1 cellular context compared by ENCODE assay signal in the genomic region with DNA sequence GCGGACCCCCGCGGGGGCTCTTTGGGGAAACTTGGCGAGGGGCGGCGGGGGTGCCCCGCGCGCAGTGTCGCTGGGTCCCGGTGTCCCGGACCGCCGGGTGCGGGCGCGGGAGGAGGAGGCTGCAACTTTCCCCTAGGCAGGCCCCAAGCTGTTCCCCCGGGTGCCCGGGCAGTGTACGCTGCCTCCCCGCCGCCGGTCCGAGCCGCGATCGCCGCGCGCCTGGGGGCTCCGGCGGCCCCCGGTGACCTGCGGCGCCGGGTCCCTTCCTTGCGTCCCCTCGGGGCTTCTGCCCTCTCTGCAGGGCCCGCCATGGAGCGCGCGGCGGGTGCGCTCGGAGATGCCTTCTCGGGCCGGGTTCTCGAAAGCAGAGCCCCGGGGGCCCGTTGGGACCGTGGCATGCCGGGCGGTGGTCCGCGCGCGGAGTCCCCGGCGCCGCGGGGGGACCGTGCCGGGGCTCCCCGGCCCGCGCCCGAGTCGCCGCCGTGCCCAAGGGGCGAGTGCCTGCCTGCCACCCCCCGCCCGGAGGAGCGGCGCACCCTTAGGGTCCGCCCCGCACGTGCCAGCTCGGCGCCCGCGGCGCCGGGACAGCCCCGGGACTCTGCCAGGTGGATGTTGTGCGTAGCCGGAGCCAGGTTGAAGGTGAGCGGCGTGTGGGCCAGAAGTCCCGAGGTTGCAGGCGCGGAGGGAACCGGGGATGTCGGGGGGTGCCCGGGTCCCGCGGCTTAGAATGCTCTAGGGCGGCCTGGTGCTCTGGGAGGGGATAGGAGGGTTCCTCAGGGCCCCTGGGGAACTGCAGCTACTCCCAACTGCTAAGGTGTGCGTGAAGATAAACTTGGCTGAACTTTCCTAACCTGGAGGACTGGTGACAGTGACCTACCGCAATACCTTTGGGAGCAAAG.
A peak's percentile ranks its signal among the peaks of the same experiment; 100 is the strongest.
TF ChIP-seq lines count a peak whose summit lies in the region.

A gene with protein sequence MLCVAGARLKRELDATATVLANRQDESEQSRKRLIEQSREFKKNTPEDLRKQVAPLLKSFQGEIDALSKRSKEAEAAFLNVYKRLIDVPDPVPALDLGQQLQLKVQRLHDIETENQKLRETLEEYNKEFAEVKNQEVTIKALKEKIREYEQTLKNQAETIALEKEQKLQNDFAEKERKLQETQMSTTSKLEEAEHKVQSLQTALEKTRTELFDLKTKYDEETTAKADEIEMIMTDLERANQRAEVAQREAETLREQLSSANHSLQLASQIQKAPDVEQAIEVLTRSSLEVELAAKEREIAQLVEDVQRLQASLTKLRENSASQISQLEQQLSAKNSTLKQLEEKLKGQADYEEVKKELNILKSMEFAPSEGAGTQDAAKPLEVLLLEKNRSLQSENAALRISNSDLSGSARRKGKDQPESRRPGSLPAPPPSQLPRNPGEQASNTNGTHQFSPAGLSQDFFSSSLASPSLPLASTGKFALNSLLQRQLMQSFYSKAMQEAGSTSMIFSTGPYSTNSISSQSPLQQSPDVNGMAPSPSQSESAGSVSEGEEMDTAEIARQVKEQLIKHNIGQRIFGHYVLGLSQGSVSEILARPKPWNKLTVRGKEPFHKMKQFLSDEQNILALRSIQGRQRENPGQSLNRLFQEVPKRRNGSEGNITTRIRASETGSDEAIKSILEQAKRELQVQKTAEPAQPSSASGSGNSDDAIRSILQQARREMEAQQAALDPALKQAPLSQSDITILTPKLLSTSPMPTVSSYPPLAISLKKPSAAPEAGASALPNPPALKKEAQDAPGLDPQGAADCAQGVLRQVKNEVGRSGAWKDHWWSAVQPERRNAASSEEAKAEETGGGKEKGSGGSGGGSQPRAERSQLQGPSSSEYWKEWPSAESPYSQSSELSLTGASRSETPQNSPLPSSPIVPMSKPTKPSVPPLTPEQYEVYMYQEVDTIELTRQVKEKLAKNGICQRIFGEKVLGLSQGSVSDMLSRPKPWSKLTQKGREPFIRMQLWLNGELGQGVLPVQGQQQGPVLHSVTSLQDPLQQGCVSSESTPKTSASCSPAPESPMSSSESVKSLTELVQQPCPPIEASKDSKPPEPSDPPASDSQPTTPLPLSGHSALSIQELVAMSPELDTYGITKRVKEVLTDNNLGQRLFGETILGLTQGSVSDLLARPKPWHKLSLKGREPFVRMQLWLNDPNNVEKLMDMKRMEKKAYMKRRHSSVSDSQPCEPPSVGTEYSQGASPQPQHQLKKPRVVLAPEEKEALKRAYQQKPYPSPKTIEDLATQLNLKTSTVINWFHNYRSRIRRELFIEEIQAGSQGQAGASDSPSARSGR (N-terminal part only) (plus strand): TSS at position 596 of the 899 bp plus-strand sequence. CDS start 14 bp downstream, at position 610.

TF ChIP-seq in K562, 482 proteins besides CTCF, POLR2A, EP300 and RAD21 (continued from another document and continues in another):
- TF ChIP-seq CEBPB (tag; IDR thresholded peaks at IDR 0.05) (no peak), STAT5B (CRISPR knock-in tag; IDR thresholded peaks at IDR 0.05) (no peak), FOXJ2 (tag; IDR thresholded peaks at IDR 0.05) (no peak), HMG20B (CRISPR knock-in tag; IDR thresholded peaks at IDR 0.05) (no peak), PHB (CRISPR knock-in tag; IDR thresholded peaks at IDR 0.05) (no peak), HDAC3 (IDR thresholded peaks at IDR 0.05; ENCODE audit: borderline replicate concordance, partially characterized antibody) (no peak), ETV5 (CRISPR knock-in tag; IDR thresholded peaks at IDR 0.05; ENCODE audit: low read depth) (no peak), RBM15 (IDR thresholded peaks at IDR 0.05; ENCODE audit: insufficient read depth, low read length) (no peak), TEAD1 (CRISPR knock-in tag; IDR thresholded peaks at IDR 0.05) (no peak), EP400 (IDR thresholded peaks at IDR 0.05) (no peak), ZNF23 (CRISPR knock-in tag; IDR thresholded peaks at IDR 0.05) (no peak), IFI16 (CRISPR knock-in tag; IDR thresholded peaks at IDR 0.05) (no peak), HNRNPK (IDR thresholded peaks at IDR 0.05; ENCODE audit: low read depth, low read length, poor library complexity, severe bottlenecking) (peak; percentile 24), TRIM24 (IDR thresholded peaks at IDR 0.05) (no peak), CBX2 (IDR thresholded peaks at IDR 0.05; ENCODE audit: insufficient read depth, low read length, poor library complexity, severe bottlenecking) (no peak), MYC (IDR thresholded peaks at IDR 0.05; ENCODE audit: low read depth, low read length) (0 out of 2 replicates have a peak, but pooled peaks have one; percentile 34), MYC (CRISPR knock-in tag; IDR thresholded peaks at IDR 0.05; ENCODE audit: borderline replicate concordance, low read depth) (no peak), RBM22 (IDR thresholded peaks at IDR 0.05; ENCODE audit: low read depth, low read length, poor library complexity, severe bottlenecking) (no peak), CBX3 (IDR thresholded peaks at IDR 0.05; ENCODE audit: borderline replicate concordance in 1 of 2, low read length in 2 of 2) (0 out of 3 replicates have a peak, but pooled peaks of 1 of the 2 experiments have one; percentile 44), SMAD3 (CRISPR knock-in tag; conservative IDR thresholded peaks at IDR 0.05) (no peak), GATA2 (CRISPR knock-in tag; IDR thresholded peaks at IDR 0.05) (no peak), ZNF75A (CRISPR knock-in tag; IDR thresholded peaks at IDR 0.05) (no peak), PRMT5 (CRISPR knock-in tag; IDR thresholded peaks at IDR 0.05) (no peak), ZFPM2 (CRISPR knock-in tag; IDR thresholded peaks at IDR 0.05) (no peak), DIDO1 (tag; IDR thresholded peaks at IDR 0.05; ENCODE audit: low read depth) (no peak), FUS (optimal IDR thresholded peaks at IDR 0.05; ENCODE audit: low read depth, low read length) (no peak), PTTG1 (tag; IDR thresholded peaks at IDR 0.05; ENCODE audit: low read depth) (no peak), CHD4 (IDR thresholded peaks at IDR 0.05; ENCODE audit: insufficient read depth, insufficient replicate concordance, low read depth, low read length, poor library complexity, severe bottlenecking) (no peak), ZNF785 (CRISPR knock-in tag; IDR thresholded peaks at IDR 0.05) (no peak), ZNF174 (CRISPR knock-in tag; IDR thresholded peaks at IDR 0.05) (no peak), ZC3H4 (CRISPR knock-in tag; IDR thresholded peaks at IDR 0.05; ENCODE audit: borderline replicate concordance) (no peak), CCAR2 (IDR thresholded peaks at IDR 0.05; ENCODE audit: low read depth, low read length) (no peak), BDP1 (IDR thresholded peaks at IDR 0.05; ENCODE audit: insufficient read depth, insufficient read length) (no peak), TCFL5 (CRISPR knock-in tag; conservative IDR thresholded peaks at IDR 0.05) (no peak), PHTF2 (CRISPR knock-in tag; IDR thresholded peaks at IDR 0.05) (no peak), BHLHE40 (IDR thresholded peaks at IDR 0.05; ENCODE audit: low read length) (peak; percentile 83), TCF7 (IDR thresholded peaks at IDR 0.05; ENCODE audit: borderline replicate concordance) (no peak), ZNF57 (CRISPR knock-in tag; IDR thresholded peaks at IDR 0.05) (no peak), MYBL2 (IDR thresholded peaks at IDR 0.05; ENCODE audit: low read depth) (no peak), MYBL2 (CRISPR knock-in tag; IDR thresholded peaks at IDR 0.05; ENCODE audit: borderline replicate concordance) (no peak), CREM (IDR thresholded peaks at IDR 0.05; ENCODE audit: low read depth) (no peak), ZNF507 (tag; conservative IDR thresholded peaks at IDR 0.05) (no peak), MAFG (tag; conservative IDR thresholded peaks at IDR 0.05) (no peak), ILF3 (IDR thresholded peaks at IDR 0.05; ENCODE audit: borderline replicate concordance) (no peak), FIP1L1 (IDR thresholded peaks at IDR 0.05; ENCODE audit: low read depth, low read length, poor library complexity, severe bottlenecking) (peak; percentile 69), HNRNPH1 (optimal IDR thresholded peaks at IDR 0.05; ENCODE audit: low read depth, low read length) (no peak)
- TF ChIP-seq, protein P1, sequence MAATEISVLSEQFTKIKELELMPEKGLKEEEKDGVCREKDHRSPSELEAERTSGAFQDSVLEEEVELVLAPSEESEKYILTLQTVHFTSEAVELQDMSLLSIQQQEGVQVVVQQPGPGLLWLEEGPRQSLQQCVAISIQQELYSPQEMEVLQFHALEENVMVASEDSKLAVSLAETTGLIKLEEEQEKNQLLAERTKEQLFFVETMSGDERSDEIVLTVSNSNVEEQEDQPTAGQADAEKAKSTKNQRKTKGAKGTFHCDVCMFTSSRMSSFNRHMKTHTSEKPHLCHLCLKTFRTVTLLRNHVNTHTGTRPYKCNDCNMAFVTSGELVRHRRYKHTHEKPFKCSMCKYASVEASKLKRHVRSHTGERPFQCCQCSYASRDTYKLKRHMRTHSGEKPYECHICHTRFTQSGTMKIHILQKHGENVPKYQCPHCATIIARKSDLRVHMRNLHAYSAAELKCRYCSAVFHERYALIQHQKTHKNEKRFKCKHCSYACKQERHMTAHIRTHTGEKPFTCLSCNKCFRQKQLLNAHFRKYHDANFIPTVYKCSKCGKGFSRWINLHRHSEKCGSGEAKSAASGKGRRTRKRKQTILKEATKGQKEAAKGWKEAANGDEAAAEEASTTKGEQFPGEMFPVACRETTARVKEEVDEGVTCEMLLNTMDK (IDR thresholded peaks at IDR 0.05; ENCODE audit: borderline replicate concordance, insufficient read depth, low read depth, low read length, poor library complexity, severe bottlenecking) = no peak
- TF ChIP-seq, protein P2, sequence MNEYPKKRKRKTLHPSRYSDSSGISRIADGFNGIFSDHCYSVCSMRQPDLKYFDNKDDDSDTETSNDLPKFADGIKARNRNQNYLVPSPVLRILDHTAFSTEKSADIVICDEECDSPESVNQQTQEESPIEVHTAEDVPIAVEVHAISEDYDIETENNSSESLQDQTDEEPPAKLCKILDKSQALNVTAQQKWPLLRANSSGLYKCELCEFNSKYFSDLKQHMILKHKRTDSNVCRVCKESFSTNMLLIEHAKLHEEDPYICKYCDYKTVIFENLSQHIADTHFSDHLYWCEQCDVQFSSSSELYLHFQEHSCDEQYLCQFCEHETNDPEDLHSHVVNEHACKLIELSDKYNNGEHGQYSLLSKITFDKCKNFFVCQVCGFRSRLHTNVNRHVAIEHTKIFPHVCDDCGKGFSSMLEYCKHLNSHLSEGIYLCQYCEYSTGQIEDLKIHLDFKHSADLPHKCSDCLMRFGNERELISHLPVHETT (CRISPR knock-in tag; conservative IDR thresholded peaks at IDR 0.05 in 1 of 2, IDR thresholded peaks at IDR 0.05 in 1 of 2) = no peak
- TF ChIP-seq, protein P3, sequence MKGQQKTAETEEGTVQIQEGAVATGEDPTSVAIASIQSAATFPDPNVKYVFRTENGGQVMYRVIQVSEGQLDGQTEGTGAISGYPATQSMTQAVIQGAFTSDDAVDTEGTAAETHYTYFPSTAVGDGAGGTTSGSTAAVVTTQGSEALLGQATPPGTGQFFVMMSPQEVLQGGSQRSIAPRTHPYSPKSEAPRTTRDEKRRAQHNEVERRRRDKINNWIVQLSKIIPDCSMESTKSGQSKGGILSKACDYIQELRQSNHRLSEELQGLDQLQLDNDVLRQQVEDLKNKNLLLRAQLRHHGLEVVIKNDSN (CRISPR knock-in tag; IDR thresholded peaks at IDR 0.05) = no peak
- TF ChIP-seq, protein P4, sequence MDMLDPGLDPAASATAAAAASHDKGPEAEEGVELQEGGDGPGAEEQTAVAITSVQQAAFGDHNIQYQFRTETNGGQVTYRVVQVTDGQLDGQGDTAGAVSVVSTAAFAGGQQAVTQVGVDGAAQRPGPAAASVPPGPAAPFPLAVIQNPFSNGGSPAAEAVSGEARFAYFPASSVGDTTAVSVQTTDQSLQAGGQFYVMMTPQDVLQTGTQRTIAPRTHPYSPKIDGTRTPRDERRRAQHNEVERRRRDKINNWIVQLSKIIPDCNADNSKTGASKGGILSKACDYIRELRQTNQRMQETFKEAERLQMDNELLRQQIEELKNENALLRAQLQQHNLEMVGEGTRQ (CRISPR knock-in tag; IDR thresholded peaks at IDR 0.05) = no peak
- TF ChIP-seq, protein P5, sequence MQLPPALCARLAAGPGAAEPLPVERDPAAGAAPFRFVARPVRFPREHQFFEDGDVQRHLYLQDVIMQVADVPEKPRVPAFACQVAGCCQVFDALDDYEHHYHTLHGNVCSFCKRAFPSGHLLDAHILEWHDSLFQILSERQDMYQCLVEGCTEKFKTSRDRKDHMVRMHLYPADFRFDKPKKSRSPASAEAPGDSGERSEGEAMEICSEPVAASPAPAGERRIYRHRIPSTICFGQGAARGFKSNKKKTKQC (CRISPR knock-in tag; IDR thresholded peaks at IDR 0.05) = no peak
- TF ChIP-seq, protein P6, sequence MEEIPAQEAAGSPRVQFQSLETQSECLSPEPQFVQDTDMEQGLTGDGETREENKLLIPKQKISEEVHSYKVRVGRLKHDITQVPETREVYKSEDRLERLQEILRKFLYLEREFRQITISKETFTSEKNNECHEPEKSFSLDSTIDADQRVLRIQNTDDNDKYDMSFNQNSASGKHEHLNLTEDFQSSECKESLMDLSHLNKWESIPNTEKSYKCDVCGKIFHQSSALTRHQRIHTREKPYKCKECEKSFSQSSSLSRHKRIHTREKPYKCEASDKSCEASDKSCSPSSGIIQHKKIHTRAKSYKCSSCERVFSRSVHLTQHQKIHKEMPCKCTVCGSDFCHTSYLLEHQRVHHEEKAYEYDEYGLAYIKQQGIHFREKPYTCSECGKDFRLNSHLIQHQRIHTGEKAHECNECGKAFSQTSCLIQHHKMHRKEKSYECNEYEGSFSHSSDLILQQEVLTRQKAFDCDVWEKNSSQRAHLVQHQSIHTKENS (CRISPR knock-in tag; IDR thresholded peaks at IDR 0.05) = no peak
- TF ChIP-seq, protein P7, sequence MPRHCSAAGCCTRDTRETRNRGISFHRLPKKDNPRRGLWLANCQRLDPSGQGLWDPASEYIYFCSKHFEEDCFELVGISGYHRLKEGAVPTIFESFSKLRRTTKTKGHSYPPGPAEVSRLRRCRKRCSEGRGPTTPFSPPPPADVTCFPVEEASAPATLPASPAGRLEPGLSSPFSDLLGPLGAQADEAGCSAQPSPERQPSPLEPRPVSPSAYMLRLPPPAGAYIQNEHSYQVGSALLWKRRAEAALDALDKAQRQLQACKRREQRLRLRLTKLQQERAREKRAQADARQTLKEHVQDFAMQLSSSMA (CRISPR knock-in tag; IDR thresholded peaks at IDR 0.05) = no peak
- TF ChIP-seq, protein P8, sequence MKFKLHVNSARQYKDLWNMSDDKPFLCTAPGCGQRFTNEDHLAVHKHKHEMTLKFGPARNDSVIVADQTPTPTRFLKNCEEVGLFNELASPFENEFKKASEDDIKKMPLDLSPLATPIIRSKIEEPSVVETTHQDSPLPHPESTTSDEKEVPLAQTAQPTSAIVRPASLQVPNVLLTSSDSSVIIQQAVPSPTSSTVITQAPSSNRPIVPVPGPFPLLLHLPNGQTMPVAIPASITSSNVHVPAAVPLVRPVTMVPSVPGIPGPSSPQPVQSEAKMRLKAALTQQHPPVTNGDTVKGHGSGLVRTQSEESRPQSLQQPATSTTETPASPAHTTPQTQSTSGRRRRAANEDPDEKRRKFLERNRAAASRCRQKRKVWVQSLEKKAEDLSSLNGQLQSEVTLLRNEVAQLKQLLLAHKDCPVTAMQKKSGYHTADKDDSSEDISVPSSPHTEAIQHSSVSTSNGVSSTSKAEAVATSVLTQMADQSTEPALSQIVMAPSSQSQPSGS (CRISPR knock-in tag; IDR thresholded peaks at IDR 0.05) = no peak
